ENCODE assay signal across 13 cellular contexts in genomic region chr16:73037331-73037745, GRCh38. TPM values are rescaled to one million over a fixed set of nuclear protein-coding genes. Genes with fewer than 3 reads are reported as not detected.
DNase-seq lines count a peak whose midpoint lies in the region; ATAC-seq and TF ChIP-seq lines count a peak whose summit lies in the region.
"Had no signal": no experiment of that assay in that cellular context is flagged by ENCODE, and none has a peak within 500 bp of the region (broad histone marks: within the 10 kb centered on the region; RNA-seq: fewer than 3 reads in every experiment).

No MANE protein-coding gene starts in this region.

- H3K9ac ChIP-seq in Karpas-422 (ENCODE audit: low read length): no peak overlapping the region

- TF ChIP-seq CTCF in ascending aorta (IDR thresholded peaks at IDR 0.05) (no peak), mesothelial cell of epicardium (IDR thresholded peaks at IDR 0.05; ENCODE audit: unreplicated experiment) (no peak)

- H3K27me3 Mint-ChIP-seq in activated naive CD8-positive, alpha-beta T cell treated with anti-CD3 and anti-CD28 coated beads, Interleukin-2, amount 10 ng/mL, durations not matched to agents 7 days and 5 days: peaks cover 54% of the 10 kb centered on the region
- peaks cover 34% of the 10 kb centered on the region for H3K27me3 Mint-ChIP-seq in activated naive CD8-positive, alpha-beta T cell treated with anti-CD3 and anti-CD28 coated beads for 36 hours
- no peaks in the 10 kb centered on the region for H3K27me3 Mint-ChIP-seq in mesothelial cell of epicardium (ENCODE audit: low read depth)
- peaks cover 25% of the 10 kb centered on the region for H3K27me3 Mint-ChIP-seq in activated CD4-positive, alpha-beta T cell treated with anti-CD3 and anti-CD28 coated beads for 36 hours

- peaks cover 24% of the 10 kb centered on the region for H3K4me1 Mint-ChIP-seq in activated naive CD8-positive, alpha-beta T cell treated with anti-CD3 and anti-CD28 coated beads, Interleukin-2, amount 10 ng/mL, durations not matched to agents 7 days and 5 days
- H3K4me1 Mint-ChIP-seq in activated naive CD8-positive, alpha-beta T cell treated with anti-CD3 and anti-CD28 coated beads for 36 hours: peaks cover 12% of the 10 kb centered on the region
- peaks cover 92% of the 10 kb centered on the region for H3K4me1 Mint-ChIP-seq in mesothelial cell of epicardium
- H3K4me1 Mint-ChIP-seq in activated CD4-positive, alpha-beta T cell treated with anti-CD3 and anti-CD28 coated beads for 36 hours: no peaks in the 10 kb centered on the region

- peaks cover 1% of the 10 kb centered on the region for H3K36me3 Mint-ChIP-seq in activated naive CD8-positive, alpha-beta T cell treated with anti-CD3 and anti-CD28 coated beads, Interleukin-2, amount 10 ng/mL, durations not matched to agents 7 days and 5 days
- no peaks in the 10 kb centered on the region for H3K36me3 Mint-ChIP-seq in activated naive CD8-positive, alpha-beta T cell treated with anti-CD3 and anti-CD28 coated beads for 36 hours
- H3K36me3 Mint-ChIP-seq in mesothelial cell of epicardium: no peaks in the 10 kb centered on the region
- no peaks in the 10 kb centered on the region for H3K36me3 Mint-ChIP-seq in activated CD4-positive, alpha-beta T cell treated with anti-CD3 and anti-CD28 coated beads for 36 hours (ENCODE audit: low read depth)

- peaks cover 5% of the 10 kb centered on the region; the same call in 1 of the 2 replicates for H4K20me1 ChIP-seq in Karpas-422 (ENCODE audit: insufficient read depth, low read depth, low read length)

- CTCF ChIA-PET in activated CD4-positive, alpha-beta T cell treated with anti-CD3 and anti-CD28 coated beads for 36 hours (lab: Charles Lee): interaction anchor here (0.8 to 1.0 kb wide), 2 partner anchors 205 to 950 kb away, joined by 3 to 4 read pairs; no protein-coding TSS in a partner anchor

- H3K27me3 ChIP-seq in ascending aorta: no peaks in the 10 kb centered on the region
- no peaks in the 10 kb centered on the region for H3K27me3 ChIP-seq in Karpas-422 (ENCODE audit: low read length)
- H3K27me3 ChIP-seq: esophagus squamous epithelium, vagina had no signal

- peak overlapping the region in 1 of 2 donors; percentile 19 for H3K4me3 ChIP-seq in ascending aorta
- no peak overlapping the region for H3K4me3 ChIP-seq in Karpas-422 (ENCODE audit: low read length)
- H3K4me3 ChIP-seq: esophagus squamous epithelium, vagina had no signal

- H3K4me1 ChIP-seq in ascending aorta (peaks cover 16 to 58% of the 10 kb centered on the region in 2 donors), Karpas-422 (ENCODE audit: low read length) (peaks cover 9% of the 10 kb centered on the region)

- ATAC-seq in activated naive CD8-positive, alpha-beta T cell treated with anti-CD3 and anti-CD28 coated beads, Interleukin-2, amount 10 ng/mL, durations not matched to agents 7 days and 5 days (ENCODE audit: low read depth): peak; percentile 70
- ATAC-seq in activated CD4-positive, alpha-beta T cell treated with anti-CD3 and anti-CD28 coated beads for 36 hours: no peak

- POLR2A ChIA-PET in activated naive CD8-positive, alpha-beta T cell treated with anti-CD3 and anti-CD28 coated beads, Interleukin-2, amount 10 ng/mL, durations not matched to agents 7 days and 5 days (lab: Charles Lee): interaction anchor here (1.0 kb wide), 1 partner anchor 20 kb away, joined by 3 read pairs; no protein-coding TSS in a partner anchor
- POLR2A ChIA-PET in activated CD4-positive, alpha-beta T cell treated with anti-CD3 and anti-CD28 coated beads for 36 hours (lab: Charles Lee): no interaction called here

- DNase-seq in activated naive CD8-positive, alpha-beta T cell treated with anti-CD3 and anti-CD28 coated beads, Interleukin-2, amount 10 ng/mL, durations not matched to agents 7 days and 5 days: no peak
- DNase-seq in activated naive CD8-positive, alpha-beta T cell treated with anti-CD3 and anti-CD28 coated beads for 36 hours: no peak
- no peak for DNase-seq in ascending aorta (ENCODE audit: low spot score in 2 of 2)
- no peak for DNase-seq in mesothelial cell of epicardium (ENCODE audit: low spot score in 2 of 2, unreplicated experiment in 2 of 2)
- no peak for DNase-seq in NK-92 (lab: John Stamatoyannopoulos, UW; ENCODE audit: unreplicated experiment)
- DNase-seq in pons (ENCODE audit: low spot score): no peak
- DNase-seq in activated CD4-positive, alpha-beta T cell treated with anti-CD3 and anti-CD28 coated beads for 36 hours: no peak
- DNase-seq in Karpas-422: no peak
- DNase-seq: activated CD4-positive, alpha-beta T cell treated with anti-CD3 and anti-CD28 coated beads for 1 hour; esophagus squamous epithelium; stimulated activated CD4-positive, alpha-beta T cell treated with anti-CD3 and anti-CD28 coated beads, Interleukin-4, amount 100 ng/mL, for 1 hour had no signal

- no peaks in the 10 kb centered on the region for H3K9me3 Mint-ChIP-seq in activated naive CD8-positive, alpha-beta T cell treated with anti-CD3 and anti-CD28 coated beads, Interleukin-2, amount 10 ng/mL, durations not matched to agents 7 days and 5 days
- H3K9me3 Mint-ChIP-seq in activated naive CD8-positive, alpha-beta T cell treated with anti-CD3 and anti-CD28 coated beads for 36 hours: no peaks in the 10 kb centered on the region
- no peaks in the 10 kb centered on the region for H3K9me3 Mint-ChIP-seq in mesothelial cell of epicardium
- H3K9me3 Mint-ChIP-seq in activated CD4-positive, alpha-beta T cell treated with anti-CD3 and anti-CD28 coated beads for 36 hours (ENCODE audit: low read depth): no peaks in the 10 kb centered on the region

- no peak overlapping the region for H2AFZ ChIP-seq in Karpas-422 (ENCODE audit: low read length)

- H3K9me3 ChIP-seq in ascending aorta (no peaks in the 10 kb centered on the region), Karpas-422 (ENCODE audit: low read length) (no peaks in the 10 kb centered on the region)
- H3K9me3 ChIP-seq: esophagus squamous epithelium, HAP-1, vagina had no signal

- H3K79me2 ChIP-seq in Karpas-422 (ENCODE audit: low read length): no peaks in the 10 kb centered on the region

- no peak overlapping the region for H3K4me2 ChIP-seq in Karpas-422 (ENCODE audit: low read depth, low read length, poor library complexity, severe bottlenecking)

- intact Hi-C loops in ascending aorta (cut with DNase I): no loop called here
- intact Hi-C loops in activated CD4-positive, alpha-beta T cell treated with anti-CD3 and anti-CD28 coated beads for 36 hours (cut with DNase I, micrococcal nuclease): no loop called here

- H3K9me2 ChIP-seq in Karpas-422 (replicated peaks; ENCODE audit: insufficient read depth, low read length): no peaks in the 10 kb centered on the region

- H3K27ac Mint-ChIP-seq in activated naive CD8-positive, alpha-beta T cell treated with anti-CD3 and anti-CD28 coated beads, Interleukin-2, amount 10 ng/mL, durations not matched to agents 7 days and 5 days: no peak overlapping the region
- H3K27ac Mint-ChIP-seq in activated naive CD8-positive, alpha-beta T cell treated with anti-CD3 and anti-CD28 coated beads for 36 hours: no peak overlapping the region
- peak overlapping the region; percentile 100 for H3K27ac Mint-ChIP-seq in mesothelial cell of epicardium
- no peak overlapping the region for H3K27ac Mint-ChIP-seq in activated CD4-positive, alpha-beta T cell treated with anti-CD3 and anti-CD28 coated beads for 36 hours

- H3K36me3 ChIP-seq in ascending aorta: no peaks in the 10 kb centered on the region
- no peaks in the 10 kb centered on the region for H3K36me3 ChIP-seq in Karpas-422 (ENCODE audit: insufficient read depth, low read length)
- H3K36me3 ChIP-seq: esophagus squamous epithelium, HAP-1, vagina had no signal

- no peak overlapping the region for H3K4me3 Mint-ChIP-seq in activated naive CD8-positive, alpha-beta T cell treated with anti-CD3 and anti-CD28 coated beads, Interleukin-2, amount 10 ng/mL, durations not matched to agents 7 days and 5 days
- no peak overlapping the region for H3K4me3 Mint-ChIP-seq in activated naive CD8-positive, alpha-beta T cell treated with anti-CD3 and anti-CD28 coated beads for 36 hours
- H3K4me3 Mint-ChIP-seq in mesothelial cell of epicardium: peak overlapping the region; percentile 67
- H3K4me3 Mint-ChIP-seq in activated CD4-positive, alpha-beta T cell treated with anti-CD3 and anti-CD28 coated beads for 36 hours: no peak overlapping the region

- peak overlapping the region; percentile 14 to 38 for H3K27ac ChIP-seq in ascending aorta
- H3K27ac ChIP-seq in Karpas-422 (ENCODE audit: low read length): no peak overlapping the region
- H3K27ac ChIP-seq: esophagus squamous epithelium, vagina had no signal

RNA-seq across cellular contexts. Expression of gene ZFHX3, which starts 10.6 kb away (rescaled TPM):
- total RNA-seq in activated naive CD8-positive, alpha-beta T cell treated with anti-CD3 and anti-CD28 coated beads, Interleukin-2, amount 10 ng/mL, durations not matched to agents 7 days and 5 days: 1 to 10 TPM; 1.1 to 1.6 TPM
- under 1 TPM; 0.40 to 0.54 TPM for total RNA-seq in activated naive CD8-positive, alpha-beta T cell treated with anti-CD3 and anti-CD28 coated beads for 36 hours
- 34.8 TPM for total RNA-seq in ascending aorta
- total RNA-seq in mesothelial cell of epicardium: 63.8 to 68.1 TPM (median 67.1 TPM) in 3 replicates
- under 1 TPM; 0.27 to 0.37 TPM for total RNA-seq in activated CD4-positive, alpha-beta T cell treated with anti-CD3 and anti-CD28 coated beads for 36 hours
- total RNA-seq in Karpas-422 (2014; rRNA removed; shearing (Covaris generic); ENCODE audit: low replicate concordance): 0.36 and 0.67 TPM in 2 replicates

Comparison
In these comparisons a context has a peak if more than half of its experiments do, and no peak if none do; other contexts are left out.
1. RNA of gene ZFHX3, which starts 10.6 kb away (total RNA-seq): 63.8 to 68.1 TPM in mesothelial cell of epicardium and 34.8 TPM in ascending aorta (single experiment); 1.1 to 1.6 TPM in activated naive CD8-positive, alpha-beta T cell treated with anti-CD3 and anti-CD28 coated beads, Interleukin-2, amount 10 ng/mL, durations not matched to agents 7 days and 5 days, 0.36 to 0.67 TPM in Karpas-422, 0.40 to 0.54 TPM in activated naive CD8-positive, alpha-beta T cell treated with anti-CD3 and anti-CD28 coated beads for 36 hours and 0.27 to 0.37 TPM in activated CD4-positive, alpha-beta T cell treated with anti-CD3 and anti-CD28 coated beads for 36 hours; every median in the first group is over 10 times any median in the second.